Comparison of ENCODE assay signal across 12 cellular contexts in genomic region chr2:233384017-233384416, GRCh38. TPM values are rescaled to one million over a fixed set of nuclear protein-coding genes. Genes with fewer than 3 reads are reported as not detected.
DNase-seq lines count a peak whose midpoint lies in the region; ATAC-seq and TF ChIP-seq lines count a peak whose summit lies in the region.
"Had no signal": no experiment of that assay in that cellular context is flagged by ENCODE, and none has a peak within 500 bp of the region (broad histone marks: within the 10 kb centered on the region; RNA-seq: fewer than 3 reads in every experiment).

No MANE protein-coding gene starts in this region.

- H3K4me3 Mint-ChIP-seq in stimulated activated naive CD8-positive, alpha-beta T cell treated with anti-CD3 and anti-CD28 coated beads, Interleukin-15, Interleukin-2, amounts not matched to agents 100 ng/mL and 50 ng/mL, for 24 hours = peak overlapping the region; percentile 78

- CTCF ChIA-PET in PC-3 (lab: Charles Lee) = no interaction called here

- TF ChIP-seq POLR2A in erythroblast (IDR thresholded peaks at IDR 0.05; ENCODE audit: low read length) = no peak

- no peaks in the 10 kb centered on the region for H3K9me3 Mint-ChIP-seq in stimulated activated naive CD8-positive, alpha-beta T cell treated with anti-CD3 and anti-CD28 coated beads, Interleukin-15, Interleukin-2, amounts not matched to agents 100 ng/mL and 50 ng/mL, for 24 hours

- H3K79me2 ChIP-seq in PC-3 (ENCODE audit: low read length) = peaks cover 85% of the 10 kb centered on the region

- H3K4me2 ChIP-seq in PC-3 (ENCODE audit: low read length) = peak overlapping the region; percentile 69

- H3K27me3 ChIP-seq in PC-3 (ENCODE audit: low read length) = no peaks in the 10 kb centered on the region
- no peaks in the 10 kb centered on the region for H3K27me3 ChIP-seq in dorsolateral prefrontal cortex

- DNase-seq in stimulated activated naive CD8-positive, alpha-beta T cell treated with anti-CD3 and anti-CD28 coated beads, Interleukin-15, Interleukin-2, amounts not matched to agents 100 U/mL and 50 U/mL, for 24 hours = no peak
- no peak for DNase-seq in PC-3
- DNase-seq in erythroblast (lab: John Stamatoyannopoulos, UW) = peak; percentile 27 to 46
- DNase-seq in dorsolateral prefrontal cortex = no peak
- DNase-seq in NCI-H1436 (lab: John Stamatoyannopoulos, UW) = no peak
- no peak for DNase-seq in SIG-M5 (lab: John Stamatoyannopoulos, UW)
- DNase-seq: activated CD8-positive, alpha-beta memory T cell treated with anti-CD3 and anti-CD28 coated beads, Interleukin-2, amount 50 U/mL, for 4 hours; Calu3; kidney; NCI-H446 had no signal

- H3K4me1 Mint-ChIP-seq in stimulated activated naive CD8-positive, alpha-beta T cell treated with anti-CD3 and anti-CD28 coated beads, Interleukin-15, Interleukin-2, amounts not matched to agents 100 ng/mL and 50 ng/mL, for 24 hours (ENCODE audit: low read depth) = peaks cover 97% of the 10 kb centered on the region

- no peaks in the 10 kb centered on the region for H3K27me3 Mint-ChIP-seq in stimulated activated naive CD8-positive, alpha-beta T cell treated with anti-CD3 and anti-CD28 coated beads, Interleukin-15, Interleukin-2, amounts not matched to agents 100 ng/mL and 50 ng/mL, for 24 hours

- ATAC-seq in stimulated activated naive CD8-positive, alpha-beta T cell treated with anti-CD3 and anti-CD28 coated beads, Interleukin-15, Interleukin-2, amounts not matched to agents 100 U/mL and 50 U/mL, for 24 hours = no peak
- ATAC-seq in PC-3 (no peak), HG02870 (IDR thresholded peaks at IDR 0.05; ENCODE audit: unreplicated experiment) (no peak)

- no peaks in the 10 kb centered on the region for H3K9me2 ChIP-seq in PC-3 (replicated peaks; ENCODE audit: low read length)

- TF ChIP-seq CTCF in PC-3 (conservative IDR thresholded peaks at IDR 0.05; ENCODE audit: low read depth, low read length) (no peak), dorsolateral prefrontal cortex (IDR thresholded peaks at IDR 0.05 in 54 of 56, conservative IDR thresholded peaks at IDR 0.05 in 2 of 56; ENCODE audit: low read depth in 1 of 56, partially characterized antibody in 56 of 56) (peak in 1 of 56 donors; percentile 14)

- 0 out of 2 replicates have a peak overlapping the region, but pooled peaks have one; percentile 23 for H3K9ac ChIP-seq in PC-3 (ENCODE audit: low read length)

- intact Hi-C loops in PC-3 (cut with micrococcal nuclease) (no loop called here), dorsolateral prefrontal cortex (cut with DNase I) (no loop called here)

- no peak overlapping the region for H2AFZ ChIP-seq in PC-3 (ENCODE audit: low read length)

- BruUV-seq in PC-3 (replicated peaks; lab: Mats Ljungman, UMichigan) = no TSS peak

- no peaks in the 10 kb centered on the region; the same call in 1 of the 2 replicates for H3K36me3 ChIP-seq in PC-3 (ENCODE audit: low read depth, low read length)

- H3K27ac ChIP-seq in PC-3 (ENCODE audit: low read length) (peak overlapping the region; percentile 85), dorsolateral prefrontal cortex (peak overlapping the region in 4 of 59 donors; percentile 57 to 90 (median 86))

- H3K9me3 ChIP-seq in PC-3 (ENCODE audit: low read length) = no peaks in the 10 kb centered on the region

- peaks cover 37% of the 10 kb centered on the region for H3K36me3 Mint-ChIP-seq in stimulated activated naive CD8-positive, alpha-beta T cell treated with anti-CD3 and anti-CD28 coated beads, Interleukin-15, Interleukin-2, amounts not matched to agents 100 ng/mL and 50 ng/mL, for 24 hours (ENCODE audit: low read depth)

- H4K20me1 ChIP-seq in PC-3 (ENCODE audit: low read length) = no peaks in the 10 kb centered on the region

- POLR2A ChIA-PET in PC-3 (lab: Charles Lee; ENCODE audit: unreplicated experiment) = no interaction called here

- no peak overlapping the region for H3K4me3 ChIP-seq in PC-3 (ENCODE audit: low read length)
- no peak overlapping the region for H3K4me3 ChIP-seq in dorsolateral prefrontal cortex

- no peaks in the 10 kb centered on the region for H3F3A ChIP-seq in PC-3 (ENCODE audit: low read length, unreplicated experiment)

- peaks cover 53% of the 10 kb centered on the region for H3K4me1 ChIP-seq in PC-3 (ENCODE audit: insufficient read depth, low read length)

- H3K27ac Mint-ChIP-seq in stimulated activated naive CD8-positive, alpha-beta T cell treated with anti-CD3 and anti-CD28 coated beads, Interleukin-15, Interleukin-2, amounts not matched to agents 100 ng/mL and 50 ng/mL, for 24 hours = peak overlapping the region; percentile 98

RNA-seq across cellular contexts. Expression of gene DGKD, which starts 29.7 kb away (rescaled TPM):
- 23.3 and 36.2 TPM in 2 replicates for total RNA-seq in PC-3 (2014; rRNA removed)
- total RNA-seq in dorsolateral prefrontal cortex = 10 to 100 TPM; 26.8 to 76.7 (median 50.5) TPM

Comparison
In these comparisons a context has a peak if more than half of its experiments do, and no peak if none do; other contexts are left out.
1. DNase-seq: peak in erythroblast (2 of 2); none in stimulated activated naive CD8-positive, alpha-beta T cell treated with anti-CD3 and anti-CD28 coated beads, Interleukin-15, Interleukin-2, amounts not matched to agents 100 U/mL and 50 U/mL, for 24 hours (single experiment), PC-3 (single experiment), dorsolateral prefrontal cortex (0 of 10), NCI-H1436 (single experiment) and SIG-M5 (single experiment).